In the genomic region with DNA sequence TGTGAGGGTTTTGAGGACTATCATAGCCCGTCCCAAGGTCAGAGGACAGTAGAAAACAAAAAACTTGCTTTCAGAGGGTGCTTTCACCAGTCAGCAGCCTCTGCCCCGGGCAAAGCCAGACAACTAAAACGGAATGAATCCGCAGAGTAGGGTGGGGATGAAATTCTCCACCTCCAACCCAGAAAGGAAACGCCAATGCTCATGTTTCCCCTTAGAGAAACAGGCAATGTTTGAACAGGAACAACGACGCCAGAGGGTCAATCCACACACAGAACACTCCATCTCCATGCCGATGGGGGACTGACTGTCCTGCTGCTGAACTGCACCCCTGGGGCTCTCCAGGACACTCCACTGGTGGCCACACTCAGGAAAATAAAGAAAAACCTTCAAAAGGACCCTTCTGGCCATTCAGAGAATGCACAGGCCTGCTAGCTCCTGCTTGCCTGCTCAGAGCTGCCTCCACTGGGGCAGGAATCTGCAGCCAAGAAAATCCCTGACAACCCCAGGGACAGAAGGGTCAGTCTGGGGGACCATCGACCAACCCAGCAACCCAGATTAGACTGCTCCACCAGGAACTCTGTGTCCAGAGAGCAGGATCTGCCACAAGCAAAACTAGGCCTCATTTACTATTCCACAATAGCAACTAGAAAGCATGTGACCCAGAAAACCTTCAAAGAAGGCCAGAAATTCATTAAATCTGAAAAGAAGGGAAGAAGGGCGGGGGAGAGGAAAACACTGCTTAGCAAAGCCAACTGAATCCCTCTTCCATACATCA, we compare ENCODE assay signal across 8 cellular contexts.
DNase-seq lines count a peak whose midpoint lies in the region; TF ChIP-seq lines count a peak whose summit lies in the region.

No MANE protein-coding gene starts in this region.

- H3K27me3 ChIP-seq in SJCRH30: no peaks in the 10 kb centered on the region
- H3K27me3 ChIP-seq in WERI-Rb-1 (ENCODE audit: insufficient read depth, low read depth, severe bottlenecking): no peaks in the 10 kb centered on the region

- H3K27ac ChIP-seq in SJCRH30 (peak overlapping the region; percentile 59), WERI-Rb-1 (no peak overlapping the region)

- H3K4me1 ChIP-seq in SJCRH30: peaks cover 22% of the 10 kb centered on the region

- no peaks in the 10 kb centered on the region for H3K36me3 ChIP-seq in SJCRH30
- H3K36me3 ChIP-seq in WERI-Rb-1: no peaks in the 10 kb centered on the region

- TF ChIP-seq CTCF in GM12864 (IDR thresholded peaks at IDR 0.05; ENCODE audit: low read depth, low read length, missing control alignments) (peak; percentile 34), epithelial cell of esophagus (IDR thresholded peaks at IDR 0.05; ENCODE audit: insufficient read depth, low read depth, low read length, missing control alignments) (peak; percentile 6), WERI-Rb-1 (IDR thresholded peaks at IDR 0.05; ENCODE audit: low read depth, low read length) (no peak)

- no peak for DNase-seq in GM12864 (ENCODE audit: low read depth)
- DNase-seq in SJCRH30: no peak
- peak; percentile 74 for DNase-seq in epithelial cell of esophagus (ENCODE audit: low read depth)
- peak; percentile 47 for DNase-seq in putamen (ENCODE audit: low spot score)
- no peak for DNase-seq in NK-92 (lab: John Stamatoyannopoulos, UW; ENCODE audit: unreplicated experiment)
- no peak for DNase-seq in WERI-Rb-1
- DNase-seq in HPDE6-E6E7 (ENCODE audit: extremely low spot score): no peak
- DNase-seq in stimulated activated naive CD4-positive, alpha-beta T cell treated with Interleukin-2 at 50 U/mL for 16 hours (lab: John Stamatoyannopoulos, UW): no peak

- no peak overlapping the region for H3K4me3 ChIP-seq in GM12864 (ENCODE audit: low read depth, low read length)
- H3K4me3 ChIP-seq in SJCRH30: no peak overlapping the region
- no peak overlapping the region for H3K4me3 ChIP-seq in epithelial cell of esophagus (ENCODE audit: low read length)
- H3K4me3 ChIP-seq in WERI-Rb-1 (ENCODE audit: low read depth, low read length): no peak overlapping the region

- H3K9me3 ChIP-seq in SJCRH30 (replicated peaks) (no peaks in the 10 kb centered on the region), WERI-Rb-1 (ENCODE audit: severe bottlenecking) (peaks cover 5% of the 10 kb centered on the region)

Comparison
In these comparisons a context has a peak if more than half of its experiments do, and no peak if none do; other contexts are left out.
1. DNase-seq: peak in epithelial cell of esophagus (single experiment) and putamen (single experiment); none in GM12864 (single experiment), SJCRH30 (0 of 2), NK-92 (single experiment), WERI-Rb-1 (single experiment), HPDE6-E6E7 (single experiment) and stimulated activated naive CD4-positive, alpha-beta T cell treated with Interleukin-2 at 50 U/mL for 16 hours (single experiment).